17 cellular contexts compared by ENCODE assay signal in the genomic region with DNA sequence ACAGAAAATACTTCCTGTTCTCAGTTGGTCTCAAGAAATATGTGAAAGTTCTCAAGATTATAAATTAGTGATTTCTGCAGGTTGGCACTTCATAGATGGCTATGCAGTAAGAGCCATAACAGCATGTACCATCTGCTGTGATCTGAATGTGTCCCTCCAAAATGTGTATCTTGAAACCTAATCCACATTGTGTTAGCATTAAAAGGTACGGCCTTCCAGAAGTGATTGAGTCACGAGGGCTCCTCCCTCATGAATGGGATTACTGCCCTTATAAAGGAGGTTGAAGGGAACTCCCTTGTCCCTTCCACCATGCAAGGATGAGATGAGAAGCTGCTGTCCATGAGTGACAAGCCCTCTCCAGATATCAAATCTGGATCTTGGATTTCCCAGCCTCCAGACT. TPM values are rescaled to one million over a fixed set of nuclear protein-coding genes. Genes with fewer than 3 reads are reported as not detected.
DNase-seq lines count a peak whose midpoint lies in the region; ATAC-seq, FAIRE-seq and TF ChIP-seq lines count a peak whose summit lies in the region.
"Had no signal": no experiment of that assay in that cellular context is flagged by ENCODE, and none has a peak within 500 bp of the region (broad histone marks: within the 10 kb centered on the region; RNA-seq: fewer than 3 reads in every experiment).

No MANE protein-coding gene starts in this region.

- no peak for TF ChIP-seq CTCF in GM12878 (IDR thresholded peaks at IDR 0.05 in 2 of 3, conservative IDR thresholded peaks at IDR 0.05 in 1 of 3; ENCODE audit: control insufficient read depth in 2 of 3, extremely low read depth in 1 of 3, insufficient read depth in 1 of 3, low read depth in 3 of 3, low read length in 3 of 3)

- intact Hi-C loops in GM12878 (cut with micrococcal nuclease; ENCODE audit: unreplicated experiment): no loop called here

- RAD21 ChIA-PET in GM12878 (lab: Charles Lee; ENCODE audit: unreplicated experiment): interaction anchor here (1.3 kb wide), 1 partner anchor 16 kb away, joined by 4 read pairs; no protein-coding TSS in a partner anchor

- no peak overlapping the region for H3K9ac ChIP-seq in GM12878 (ENCODE audit: control insufficient read depth, insufficient read depth, low read length)
- H3K9ac ChIP-seq: GM23248 had no signal

- H3K36me3 ChIP-seq in GM12878 (ENCODE audit: control insufficient read depth in 2 of 2, insufficient read depth in 2 of 2, low read length in 1 of 2): no peaks in the 10 kb centered on the region

- DNase-seq in NCI-H82 (lab: John Stamatoyannopoulos, UW) (peak; percentile 18), NCI-H82 treated with DMSO at 0.1 percent for 48 hours (lab: John Stamatoyannopoulos, UW; ENCODE audit: unreplicated experiment) (no peak), NCI-H2171 (lab: John Stamatoyannopoulos, UW) (peak; percentile 77), GM12878 (ENCODE audit: low read depth, low spot score) (no peak), left lobe of liver (ENCODE audit: low spot score) (no peak), HTR-8/SVneo (ENCODE audit: insufficient read length, low spot score) (no peak)
- DNase-seq: Caco-2, DMS79 treated with DMSO at 0.1 percent for 48 hours, GM23248, KBM-7, NCI-H1105 treated with DMSO at 0.1 percent for 48 hours, NCI-H2081, NCI-H526 had no signal

- BruUV-seq in GM12878 (replicated peaks; lab: Mats Ljungman, UMichigan): no TSS peak

- H3K4me3 ChIP-seq in GM12878: no peak overlapping the region
- H3K4me3 ChIP-seq: A549, GM23248 had no signal

- H3K9me3 ChIP-seq in GM12878 (replicated peaks; ENCODE audit: control insufficient read depth, insufficient read depth, low read length): no peaks in the 10 kb centered on the region
- H3K9me3 ChIP-seq: A549, Caco-2 had no signal

- TF ChIP-seq EP300 in GM12878 (IDR thresholded peaks at IDR 0.05; ENCODE audit: borderline replicate concordance in 1 of 2, control insufficient read depth in 1 of 2, low read depth in 2 of 2, low read length in 2 of 2): no peak

- H2AFZ ChIP-seq in GM12878 (ENCODE audit: control insufficient read depth, low read depth, low read length): no peak overlapping the region
- H2AFZ ChIP-seq: GM23248 had no signal

- SMC1A ChIA-PET in GM12878 (lab: Charles Lee; ENCODE audit: uncharacterized antibody, unreplicated experiment): interaction anchor here (0.9 to 2.1 kb wide), 3 partner anchors 10 to 51 kb away, joined by 3 to 8 read pairs (median 5); no protein-coding TSS in a partner anchor

- in situ Hi-C loops in GM12878 (cut with MboI): no loop called here

- no peaks in the 10 kb centered on the region for H4K20me1 ChIP-seq in GM12878 (ENCODE audit: control insufficient read depth, insufficient read depth)

- no peak overlapping the region for H3K27ac ChIP-seq in GM12878 (ENCODE audit: control insufficient read depth, insufficient read depth)
- H3K27ac ChIP-seq: A549, GM23248 had no signal

- no peak overlapping the region for H3K4me2 ChIP-seq in GM12878 (ENCODE audit: control insufficient read depth, insufficient read depth)
- H3K4me2 ChIP-seq: A549 had no signal

- 68% methylated on average over 2 of the region's 2 CpGs for WGBS in GM12878 (ENCODE audit: insufficient coverage, insufficient replicate concordance, low lambda C conversion rate, missing lambda C conversion rate)

- no peaks in the 10 kb centered on the region for H3K27me3 ChIP-seq in GM12878 (replicated peaks in 1 of 2; ENCODE audit: control insufficient read depth in 2 of 2, insufficient read depth in 2 of 2, low read length in 1 of 2)

- H3K79me2 ChIP-seq in GM12878 (ENCODE audit: control insufficient read depth, insufficient read depth, low read length): no peaks in the 10 kb centered on the region

- FAIRE-seq in GM12878 (lab: Jason Lieb, UNC) (peak; percentile 18), HTR-8/SVneo (lab: Jason Lieb, UNC) (no peak)
- FAIRE-seq: A549, G401.6 had no signal

- no peak for ATAC-seq in GM12878
- no peak for ATAC-seq in left lobe of liver
- ATAC-seq in GM18909 (IDR thresholded peaks at IDR 0.05; ENCODE audit: poor library complexity, unreplicated experiment): no peak
- ATAC-seq: A549 had no signal

- no peaks in the 10 kb centered on the region for H3K4me1 ChIP-seq in GM12878 (ENCODE audit: control insufficient read depth, insufficient read depth, low read length)
- H3K4me1 ChIP-seq: A549, Caco-2 had no signal

- CTCF ChIA-PET in GM12878 (lab: Yijun Ruan, JAX): interaction anchor here (0.6 to 1.5 kb wide), 2 partner anchors 16 to 21 kb away, joined by 3 to 5 read pairs; no protein-coding TSS in a partner anchor

- no peak for TF ChIP-seq RAD21 in GM12878 (IDR thresholded peaks at IDR 0.05; ENCODE audit: insufficient read depth, low read depth, low read length)

- POLR2A ChIA-PET in GM12878 (lab: Charles Lee): no interaction called here

- no peak for TF ChIP-seq POLR2A in GM12878 (IDR thresholded peaks at IDR 0.05; ENCODE audit: low read depth, low read length)

TF ChIP-seq in GM12878, 131 proteins besides CTCF, POLR2A, EP300 and RAD21 (continues in another document):
- TF ChIP-seq MTA2 (IDR thresholded peaks at IDR 0.05; ENCODE audit: low read depth): no peak
- no peak for TF ChIP-seq EED (IDR thresholded peaks at IDR 0.05; ENCODE audit: low read depth)
- TF ChIP-seq ZZZ3 (IDR thresholded peaks at IDR 0.05; ENCODE audit: control insufficient read depth, insufficient read length, low read depth): no peak
- TF ChIP-seq ZNF384 (IDR thresholded peaks at IDR 0.05; ENCODE audit: borderline replicate concordance, low read depth, low read length): no peak
- TF ChIP-seq MLLT1 (IDR thresholded peaks at IDR 0.05): no peak
- no peak for TF ChIP-seq TCF3 (IDR thresholded peaks at IDR 0.05; ENCODE audit: borderline replicate concordance, insufficient read depth, low read depth, low read length)
- no peak for TF ChIP-seq MYC (IDR thresholded peaks at IDR 0.05; ENCODE audit: insufficient read depth, insufficient read length, insufficient replicate concordance, low read length, severe bottlenecking)
- TF ChIP-seq RUNX3 (IDR thresholded peaks at IDR 0.05; ENCODE audit: low read length): no peak
- TF ChIP-seq SMAD5 (IDR thresholded peaks at IDR 0.05; ENCODE audit: low read depth): no peak
- TF ChIP-seq HDAC2 (IDR thresholded peaks at IDR 0.05): no peak
- no peak for TF ChIP-seq BCL11A (IDR thresholded peaks at IDR 0.05; ENCODE audit: low read depth, low read length)
- TF ChIP-seq KAT2A (conservative IDR thresholded peaks at IDR 0.05; ENCODE audit: control insufficient read depth, low read depth, low read length): no peak
- TF ChIP-seq TBL1XR1 (IDR thresholded peaks at IDR 0.05; ENCODE audit: low read depth, low read length): no peak
- no peak for TF ChIP-seq RAD51 (IDR thresholded peaks at IDR 0.05)
- TF ChIP-seq IKZF1 (conservative IDR thresholded peaks at IDR 0.05): no peak
- TF ChIP-seq CHD1 (IDR thresholded peaks at IDR 0.05; ENCODE audit: low read depth, low read length): no peak

RNA-seq across cellular contexts. Expression of gene METTL4, which starts 45.0 kb away (rescaled TPM):
- total RNA-seq in GM12878 (2013; cell fraction: nucleolus; rRNA removed): 31.0 and 34.2 TPM in 2 replicates
- total RNA-seq in GM12878 (2014; rRNA removed): 4.9 and 7.2 TPM in 2 replicates
- 12.5 and 15.5 TPM in 2 replicates for total RNA-seq in GM12878 (2014; rRNA removed; fragmentation: Illumina TruSeq; extraction: Trizol)
- total RNA-seq in GM12878 (2021): 7.7 and 9.6 TPM in 2 replicates
- 5.5 TPM for polyA plus RNA-seq in GM12878 (2011; ENCODE audit: low read depth)
- 14.0 and 23.3 TPM in 2 replicates for polyA plus RNA-seq in GM12878 (2011; rRNA removed)
- 5.0 and 5.7 TPM in 2 replicates for polyA plus RNA-seq in GM12878 (2011; cell fraction: cytosol; rRNA removed)
- polyA plus RNA-seq in GM12878 (2011; cell fraction: nucleus; rRNA removed): 9.7 and 10.9 TPM in 2 replicates
- 7.4 and 8.1 TPM in 2 replicates for polyA plus RNA-seq in GM12878 (2012)
- 14.0 and 15.1 TPM in 2 replicates for polyA plus RNA-seq in GM12878 (2014; fragmentation: Illumina TruSeq; extraction: Trizol)
- polyA plus RNA-seq in GM12878 (2014; fragmentation: Nextera tagmentation; extraction: Ambion mirVana): 10 to 100 TPM in 1 of 2 experiments, 1 to 10 TPM in 1; 7.6 to 13.3 TPM
- 8.4 and 9.8 TPM in 2 replicates for polyA plus RNA-seq in GM12878 (2014; rRNA removed)
- 10 to 100 TPM; 12.2 to 15.2 TPM for polyA plus RNA-seq in GM12878 (2016; fragmentation: Nextera tagmentation; extraction: Ambion mirVana)
- 10.1 and 11.5 TPM in 2 replicates for polyA minus RNA-seq in GM12878 (2011; rRNA and poly(A)+ RNA removed)
- polyA minus RNA-seq in GM12878 (2011; cell fraction: cytosol; rRNA and poly(A)+ RNA removed): 4.5 and 7.4 TPM in 2 replicates
- polyA minus RNA-seq in GM12878 (2011; cell fraction: nucleus; rRNA and poly(A)+ RNA removed): 6.2 and 10.2 TPM in 2 replicates
- 2.0 TPM for total RNA-seq in left lobe of liver

RNA-seq across cellular contexts. Expression of gene NDC80, which starts 45.0 kb away (rescaled TPM):
- total RNA-seq in GM12878 (2013; cell fraction: nucleolus; rRNA removed): 37.5 and 45.0 TPM in 2 replicates
- total RNA-seq in GM12878 (2014; rRNA removed) (39.5 and 46.2 TPM in 2 replicates), GM12878 (2014; rRNA removed; fragmentation: Illumina TruSeq; extraction: Trizol) (55.3 and 57.2 TPM in 2 replicates), GM12878 (2021) (36.1 and 38.8 TPM in 2 replicates), left lobe of liver (0.18 TPM)
- polyA plus RNA-seq in GM12878 (2011; ENCODE audit: low read depth): 15.1 TPM
- polyA plus RNA-seq in GM12878 (2011; rRNA removed) (44.1 and 74.5 TPM in 2 replicates), GM12878 (2014; fragmentation: Illumina TruSeq; extraction: Trizol) (55.0 and 67.0 TPM in 2 replicates), GM12878 (2014; fragmentation: Nextera tagmentation; extraction: Ambion mirVana) (10 to 100 TPM; 54.4 to 55.0 TPM), GM12878 (2014; rRNA removed) (31.3 and 36.5 TPM in 2 replicates), GM12878 (2016; fragmentation: Nextera tagmentation; extraction: Ambion mirVana) (10 to 100 TPM; 76.5 to 80.8 TPM)
- polyA plus RNA-seq in GM12878 (2011; cell fraction: cytosol; rRNA removed): 12.5 and 22.3 TPM in 2 replicates
- 26.9 and 28.4 TPM in 2 replicates for polyA plus RNA-seq in GM12878 (2011; cell fraction: nucleus; rRNA removed)
- polyA plus RNA-seq in GM12878 (2012): 18.6 and 24.5 TPM in 2 replicates
- polyA minus RNA-seq in GM12878 (2011; rRNA and poly(A)+ RNA removed): 28.3 and 33.1 TPM in 2 replicates
- 16.4 and 18.3 TPM in 2 replicates for polyA minus RNA-seq in GM12878 (2011; cell fraction: cytosol; rRNA and poly(A)+ RNA removed)
- polyA minus RNA-seq in GM12878 (2011; cell fraction: nucleus; rRNA and poly(A)+ RNA removed): 43.8 and 73.0 TPM in 2 replicates
- polyA plus RNA-seq: CD14-positive monocyte had no signal

Comparison
In these comparisons a context has a peak if more than half of its experiments do, and no peak if none do; other contexts are left out.
1. DNase-seq: peak in NCI-H82 (single experiment) and NCI-H2171 (single experiment); none in NCI-H82 treated with DMSO at 0.1 percent for 48 hours (single experiment), GM12878 (single experiment), left lobe of liver (single experiment) and HTR-8/SVneo (single experiment).
2. RNA of gene NDC80, which starts 45.0 kb away (total RNA-seq): 36.1 to 57.2 TPM in GM12878; 0.18 TPM in left lobe of liver (single experiment); every median in the first group is over 10 times any median in the second.